13 cellular contexts compared by ENCODE assay signal in genomic region chr11:95917188-95918036, GRCh38. TPM values are rescaled to one million over a fixed set of nuclear protein-coding genes. Genes with fewer than 3 reads are reported as not detected.
DNase-seq lines count a peak whose midpoint lies in the region; ATAC-seq and TF ChIP-seq lines count a peak whose summit lies in the region.
"Had no signal": no experiment of that assay in that cellular context is flagged by ENCODE, and none has a peak within 500 bp of the region (broad histone marks: within the 10 kb centered on the region; RNA-seq: fewer than 3 reads in every experiment).

No MANE protein-coding gene starts in this region.

- H3K4me1 ChIP-seq in mesendoderm (ENCODE audit: control insufficient read depth, low read depth, low read length) (peaks cover 5% of the 10 kb centered on the region), smooth muscle cell (ENCODE audit: low read depth) (peaks cover 19% of the 10 kb centered on the region)
- H3K4me1 ChIP-seq: right lobe of liver had no signal

- in situ Hi-C loops in brain microvascular endothelial cell (cut with HindIII; ENCODE audit: low pct_ligation_motif_present, low sequenced_read_pairs) = no loop called here

- TF ChIP-seq CTCF in brain microvascular endothelial cell (IDR thresholded peaks at IDR 0.05; ENCODE audit: low read depth, low read length, missing control alignments) = no peak
- TF ChIP-seq CTCF in chondrocyte (IDR thresholded peaks at IDR 0.05) = no peak
- TF ChIP-seq CTCF in smooth muscle cell (IDR thresholded peaks at IDR 0.05; ENCODE audit: borderline replicate concordance, insufficient read depth, poor library complexity, severe bottlenecking) = no peak

- H3F3A ChIP-seq in smooth muscle cell (ENCODE audit: low read depth) = no peaks in the 10 kb centered on the region

- peaks cover 67% of the 10 kb centered on the region for H4K20me1 ChIP-seq in smooth muscle cell (ENCODE audit: low read depth)

- no peaks in the 10 kb centered on the region for H3K27me3 Mint-ChIP-seq in chondrocyte (ENCODE audit: low read depth)

- H3K18ac ChIP-seq in mesendoderm (ENCODE audit: low read length) = no peak overlapping the region

- CTCF ChIA-PET in HEK293T (lab: Yijun Ruan, JAX) = interaction anchor here (0.6 to 1.7 kb wide), 2 partner anchors 81 to 285 kb away, joined by 3 read pairs; no protein-coding TSS in a partner anchor

- H3K36me3 Mint-ChIP-seq in chondrocyte (ENCODE audit: low read depth) = no peaks in the 10 kb centered on the region

- H3K9me3 ChIP-seq in smooth muscle cell (replicated peaks; ENCODE audit: low read depth) = no peaks in the 10 kb centered on the region
- H3K9me3 ChIP-seq: right lobe of liver had no signal

- DNase-seq in HEK293T (ENCODE audit: extremely low spot score) (peak; percentile 38), NCI-H2196 (lab: John Stamatoyannopoulos, UW; ENCODE audit: unreplicated experiment) (peak; percentile 87), brain microvascular endothelial cell (peak; percentile 61), mesendoderm (peak; percentile 21), chondrocyte (ENCODE audit: low spot score) (no peak), smooth muscle cell (lab: John Stamatoyannopoulos, UW; ENCODE audit: unreplicated experiment) (no peak)
- no peak for DNase-seq in NK-92 treated with Interleukin-12 subunit alpha and Interleukin-12 subunit beta, amount 100 ng/mL, for 24 hours (lab: John Stamatoyannopoulos, UW)
- DNase-seq: foreskin melanocyte, HFFc6, NCI-H446, right lobe of liver had no signal

- no peak overlapping the region for H4K5ac ChIP-seq in mesendoderm (ENCODE audit: low read length)

- H2AFZ ChIP-seq in smooth muscle cell (ENCODE audit: low read depth) = no peak overlapping the region

- H3K4me3 ChIP-seq in brain microvascular endothelial cell (ENCODE audit: low read depth, low read length) (no peak overlapping the region), mesendoderm (ENCODE audit: low read length) (no peak overlapping the region), smooth muscle cell (no peak overlapping the region)
- H3K4me3 ChIP-seq: right lobe of liver had no signal

- H3K4me3 Mint-ChIP-seq in chondrocyte (ENCODE audit: unreplicated experiment) = no peak overlapping the region
- H3K4me3 Mint-ChIP-seq: HFFc6 had no signal

- H2BK120ac ChIP-seq in mesendoderm (ENCODE audit: low read depth, low read length) = no peak overlapping the region

- POLR2A ChIA-PET in HEK293T (lab: Yijun Ruan, JAX) = no interaction called here

- no peak overlapping the region for H3K9ac ChIP-seq in mesendoderm (ENCODE audit: low read length)
- no peak overlapping the region for H3K9ac ChIP-seq in smooth muscle cell (ENCODE audit: low read depth)

- no peak for ATAC-seq in HG03025 (IDR thresholded peaks at IDR 0.05; ENCODE audit: low FRiP score, unreplicated experiment)

- H3K36me3 ChIP-seq in brain microvascular endothelial cell (replicated peaks) (no peaks in the 10 kb centered on the region), mesendoderm (ENCODE audit: control insufficient read depth, insufficient read depth, low read length) (no peaks in the 10 kb centered on the region), smooth muscle cell (ENCODE audit: low read depth) (no peaks in the 10 kb centered on the region)
- H3K36me3 ChIP-seq: right lobe of liver had no signal

- H3K27ac ChIP-seq in brain microvascular endothelial cell = peak overlapping the region; percentile 63
- no peak overlapping the region for H3K27ac ChIP-seq in mesendoderm (ENCODE audit: low read depth, low read length)
- no peak overlapping the region for H3K27ac ChIP-seq in smooth muscle cell (ENCODE audit: low read depth)
- H3K27ac ChIP-seq: C4-2B, right lobe of liver had no signal

- no CpG with 5 or more reads among the region's 8 CpGs for WGBS in mesendoderm (ENCODE audit: extremely low coverage, insufficient coverage, low lambda C conversion rate)
- WGBS in smooth muscle cell (ENCODE audit: low lambda C conversion rate) = 94% methylated on average over 8 of the region's 8 CpGs

- no peak overlapping the region for H2BK5ac ChIP-seq in mesendoderm (ENCODE audit: low read length)

- peaks cover 12% of the 10 kb centered on the region for H3K79me1 ChIP-seq in mesendoderm (ENCODE audit: low read length)

- H3K56ac ChIP-seq in mesendoderm (ENCODE audit: low read length) = no peak overlapping the region

- H2AK5ac ChIP-seq in mesendoderm (ENCODE audit: low read length) = no peak overlapping the region

- H3K79me2 ChIP-seq in mesendoderm (ENCODE audit: control insufficient read depth, insufficient read depth, low read length) (peaks cover 31% of the 10 kb centered on the region), smooth muscle cell (ENCODE audit: low read depth) (peaks cover 90% of the 10 kb centered on the region)

- no peak overlapping the region for H3K4ac ChIP-seq in mesendoderm (ENCODE audit: low read depth, low read length)

- H3K4me1 Mint-ChIP-seq in chondrocyte (ENCODE audit: low read depth) = peaks cover 62% of the 10 kb centered on the region

- no peak overlapping the region for H3K4me2 ChIP-seq in mesendoderm (ENCODE audit: low read length)
- H3K4me2 ChIP-seq in smooth muscle cell = no peak overlapping the region

- no peak overlapping the region for H4K8ac ChIP-seq in mesendoderm (ENCODE audit: low read depth, low read length)

- H3K9me3 Mint-ChIP-seq in chondrocyte (ENCODE audit: low read depth) = no peaks in the 10 kb centered on the region
- H3K9me3 Mint-ChIP-seq: HFFc6 had no signal

- H3K27ac Mint-ChIP-seq in chondrocyte (ENCODE audit: unreplicated experiment) = no peak overlapping the region
- H3K27ac Mint-ChIP-seq: HFFc6 had no signal

- H3K27me3 ChIP-seq in brain microvascular endothelial cell (replicated peaks) (no peaks in the 10 kb centered on the region), mesendoderm (ENCODE audit: insufficient read depth, low read length, poor library complexity) (no peaks in the 10 kb centered on the region), smooth muscle cell (ENCODE audit: low read depth) (no peaks in the 10 kb centered on the region)
- H3K27me3 ChIP-seq: right lobe of liver had no signal

- no peak overlapping the region for H3K23ac ChIP-seq in mesendoderm (ENCODE audit: low read length)

- H2BK15ac ChIP-seq in mesendoderm (replicated peaks; ENCODE audit: low read depth) = no peak overlapping the region

TF ChIP-seq in HEK293T, 16 proteins besides CTCF, POLR2A, EP300 and RAD21:
- TF ChIP-seq CTBP1 (IDR thresholded peaks at IDR 0.05; ENCODE audit: borderline replicate concordance) (no peak), ARNT (IDR thresholded peaks at IDR 0.05) (peak; percentile 62; the same call in 1 of the 2 replicates)

RNA-seq across cellular contexts. Expression of gene MTMR2, which starts 6.5 kb away (rescaled TPM):
- 51.7 TPM for polyA plus RNA-seq in mesendoderm (2013, experiment 1 of 2)
- polyA plus RNA-seq in mesendoderm (2013, experiment 2 of 2) = 51.3 TPM
- 51.7 to 59.5 TPM (median 52.1 TPM) in 3 replicates for total RNA-seq in chondrocyte
- total RNA-seq in smooth muscle cell = 35.9 and 40.0 TPM in 2 replicates
- polyA plus RNA-seq in smooth muscle cell = 27.2 and 36.7 TPM in 2 replicates

Comparison
In these comparisons a context has a peak if more than half of its experiments do, and no peak if none do; other contexts are left out.
1. DNase-seq: peak in HEK293T (single experiment), NCI-H2196 (single experiment), brain microvascular endothelial cell (single experiment) and mesendoderm (single experiment); none in chondrocyte (single experiment), NK-92 treated with Interleukin-12 subunit alpha and Interleukin-12 subunit beta, amount 100 ng/mL, for 24 hours (single experiment) and smooth muscle cell (single experiment).